ENCODE assay signal across 8 cellular contexts in genomic region chr16:29973384-29974246, GRCh38. TPM values are rescaled to one million over a fixed set of nuclear protein-coding genes. Genes with fewer than 3 reads are reported as not detected.
DNase-seq lines count a peak whose midpoint lies in the region; ATAC-seq, FAIRE-seq and TF ChIP-seq lines count a peak whose summit lies in the region.

Gene TAOK2 (plus strand): TSS chr16:29973868. CDS start chr16:29977773, 3,905 bp downstream.

- DNase-seq in GM12892 (ENCODE audit: insufficient read length) (peak; percentile 99), NCI-H1436 treated with DMSO at 0.1 percent for 48 hours (lab: John Stamatoyannopoulos, UW) (peak; percentile 93), T follicular helper cell (ENCODE audit: low read depth) (peak; percentile 86), Right ventricle myocardium superior (peak; percentile 99), tibial artery (peak; percentile 98 to 100)
- DNase-seq in activated naive CD8-positive, alpha-beta T cell treated with anti-CD3 and anti-CD28 coated beads, Interleukin-2, amount 50 U/mL, for 24 hours, result peak; percentile 98

- peaks cover 18% of the 10 kb centered on the region for H3K36me3 Mint-ChIP-seq in activated naive CD8-positive, alpha-beta T cell treated with anti-CD3 and anti-CD28 coated beads, Interleukin-2, amount 50 U/mL, for 24 hours (ENCODE audit: low read depth)

- H3K4me3 ChIP-seq in parathyroid adenoma (ENCODE audit: low read depth, low read length) (peak within 1 kb of the TSS; percentile 93), tibial artery (peak within 1 kb of the TSS; percentile 70 to 90)

- TF ChIP-seq POLR2A in GM12892 (IDR thresholded peaks at IDR 0.05; ENCODE audit: low read depth, low read length), result peak; percentile 84

- H3K9me3 Mint-ChIP-seq in activated naive CD8-positive, alpha-beta T cell treated with anti-CD3 and anti-CD28 coated beads, Interleukin-2, amount 50 U/mL, for 24 hours, result peaks cover 8% of the 10 kb centered on the region

- H3K36me3 ChIP-seq in parathyroid adenoma (ENCODE audit: control insufficient read depth, insufficient read depth, low read length) (no peaks in the 10 kb centered on the region), tibial artery (peaks cover 14 to 40% (median 27%) of the 10 kb centered on the region in 3 donors)

- peak within 1 kb of the TSS; percentile 94 for H3K4me3 Mint-ChIP-seq in activated naive CD8-positive, alpha-beta T cell treated with anti-CD3 and anti-CD28 coated beads, Interleukin-2, amount 50 U/mL, for 24 hours

- H3K4me1 ChIP-seq in parathyroid adenoma, result peaks cover 13% of the 10 kb centered on the region
- H3K4me1 ChIP-seq in tibial artery, result peaks cover 0 to 40% (median 28%) of the 10 kb centered on the region in 4 donors

- H3K79me2 ChIP-seq in parathyroid adenoma, result peaks cover 20% of the 10 kb centered on the region

- TF ChIP-seq CTCF in parathyroid adenoma (IDR thresholded peaks at IDR 0.05) (no peak), tibial artery (IDR thresholded peaks at IDR 0.05) (no peak)

- no peaks in the 10 kb centered on the region for H3K27me3 ChIP-seq in parathyroid adenoma (ENCODE audit: control insufficient read depth, insufficient read depth, low read length)
- no peaks in the 10 kb centered on the region for H3K27me3 ChIP-seq in tibial artery

- peak within 1 kb of the TSS; percentile 76 for H3K27ac ChIP-seq in parathyroid adenoma
- H3K27ac ChIP-seq in tibial artery, result peak within 1 kb of the TSS; percentile 86 to 88

- no peaks in the 10 kb centered on the region for H3K27me3 Mint-ChIP-seq in activated naive CD8-positive, alpha-beta T cell treated with anti-CD3 and anti-CD28 coated beads, Interleukin-2, amount 50 U/mL, for 24 hours

- FAIRE-seq in GM12892 (lab: Jason Lieb, UNC), result peak; percentile 92

- peak within 1 kb of the TSS; percentile 85 for H3K4me2 ChIP-seq in parathyroid adenoma (ENCODE audit: low read length)

- H3K9ac ChIP-seq in parathyroid adenoma, result peak within 1 kb of the TSS; percentile 41

- peak within 1 kb of the TSS; percentile 93 for H3K27ac Mint-ChIP-seq in activated naive CD8-positive, alpha-beta T cell treated with anti-CD3 and anti-CD28 coated beads, Interleukin-2, amount 50 U/mL, for 24 hours

- ATAC-seq in HG02840 (IDR thresholded peaks at IDR 0.05; ENCODE audit: low FRiP score, unreplicated experiment) (peak; percentile 90), Right ventricle myocardium superior (ENCODE audit: poor library complexity) (peak; percentile 99)
- peak; percentile 98 for ATAC-seq in activated naive CD8-positive, alpha-beta T cell treated with anti-CD3 and anti-CD28 coated beads, Interleukin-2, amount 50 U/mL, for 24 hours

- peaks cover 33% of the 10 kb centered on the region for H3K4me1 Mint-ChIP-seq in activated naive CD8-positive, alpha-beta T cell treated with anti-CD3 and anti-CD28 coated beads, Interleukin-2, amount 50 U/mL, for 24 hours

- peak within 1 kb of the TSS; percentile 78 for H2AFZ ChIP-seq in parathyroid adenoma

- intact Hi-C loops in Right ventricle myocardium superior (cut with DNase I) (no loop called here), tibial artery (cut with DNase I; ENCODE audit: low total_unique reads) (no loop called here)

- H3K9me3 ChIP-seq in parathyroid adenoma (ENCODE audit: control insufficient read depth, low read length) (no peaks in the 10 kb centered on the region), tibial artery (no peaks in the 10 kb centered on the region)

RNA-seq across cellular contexts. Expression of gene TAOK2, which starts in this region (rescaled TPM):
- 7.5 TPM for polyA plus RNA-seq in GM12892 (2012; ENCODE audit: missing spikeins)
- total RNA-seq in Right ventricle myocardium superior, result 29.7 TPM

Comparison
In these comparisons a context has a peak if more than half of its experiments do, and no peak if none do; other contexts are left out.
1. Peak in every context shown above with its lines: DNase-seq, ATAC-seq, H3K4me3 ChIP-seq and H3K27ac ChIP-seq.